ENCODE assay signal across 1 cellular context in the genomic region with DNA sequence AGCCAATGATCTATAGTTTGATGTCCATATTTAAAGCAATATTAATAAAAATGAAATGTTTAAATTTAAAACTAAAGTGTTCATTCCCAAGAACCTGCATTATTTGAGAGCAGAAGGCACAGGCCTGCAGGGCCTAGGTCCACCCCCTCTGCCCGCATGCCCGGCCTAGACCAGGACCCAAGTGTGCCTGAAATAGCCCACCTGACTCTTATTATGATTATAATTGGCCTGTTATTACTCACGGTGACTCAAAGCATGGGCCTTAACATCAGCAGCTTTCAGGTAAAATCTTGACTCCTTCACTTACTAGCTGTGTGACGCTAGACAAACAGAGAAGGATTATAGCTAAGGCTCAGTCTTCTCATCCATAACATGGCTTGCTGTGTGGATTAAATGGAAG.
TF ChIP-seq lines count a peak whose summit lies in the region.

No MANE protein-coding gene starts in this region.

TF ChIP-seq in GM12878, 131 proteins besides CTCF, POLR2A, EP300 and RAD21 (continued from another document):
- TF ChIP-seq, protein P1, sequence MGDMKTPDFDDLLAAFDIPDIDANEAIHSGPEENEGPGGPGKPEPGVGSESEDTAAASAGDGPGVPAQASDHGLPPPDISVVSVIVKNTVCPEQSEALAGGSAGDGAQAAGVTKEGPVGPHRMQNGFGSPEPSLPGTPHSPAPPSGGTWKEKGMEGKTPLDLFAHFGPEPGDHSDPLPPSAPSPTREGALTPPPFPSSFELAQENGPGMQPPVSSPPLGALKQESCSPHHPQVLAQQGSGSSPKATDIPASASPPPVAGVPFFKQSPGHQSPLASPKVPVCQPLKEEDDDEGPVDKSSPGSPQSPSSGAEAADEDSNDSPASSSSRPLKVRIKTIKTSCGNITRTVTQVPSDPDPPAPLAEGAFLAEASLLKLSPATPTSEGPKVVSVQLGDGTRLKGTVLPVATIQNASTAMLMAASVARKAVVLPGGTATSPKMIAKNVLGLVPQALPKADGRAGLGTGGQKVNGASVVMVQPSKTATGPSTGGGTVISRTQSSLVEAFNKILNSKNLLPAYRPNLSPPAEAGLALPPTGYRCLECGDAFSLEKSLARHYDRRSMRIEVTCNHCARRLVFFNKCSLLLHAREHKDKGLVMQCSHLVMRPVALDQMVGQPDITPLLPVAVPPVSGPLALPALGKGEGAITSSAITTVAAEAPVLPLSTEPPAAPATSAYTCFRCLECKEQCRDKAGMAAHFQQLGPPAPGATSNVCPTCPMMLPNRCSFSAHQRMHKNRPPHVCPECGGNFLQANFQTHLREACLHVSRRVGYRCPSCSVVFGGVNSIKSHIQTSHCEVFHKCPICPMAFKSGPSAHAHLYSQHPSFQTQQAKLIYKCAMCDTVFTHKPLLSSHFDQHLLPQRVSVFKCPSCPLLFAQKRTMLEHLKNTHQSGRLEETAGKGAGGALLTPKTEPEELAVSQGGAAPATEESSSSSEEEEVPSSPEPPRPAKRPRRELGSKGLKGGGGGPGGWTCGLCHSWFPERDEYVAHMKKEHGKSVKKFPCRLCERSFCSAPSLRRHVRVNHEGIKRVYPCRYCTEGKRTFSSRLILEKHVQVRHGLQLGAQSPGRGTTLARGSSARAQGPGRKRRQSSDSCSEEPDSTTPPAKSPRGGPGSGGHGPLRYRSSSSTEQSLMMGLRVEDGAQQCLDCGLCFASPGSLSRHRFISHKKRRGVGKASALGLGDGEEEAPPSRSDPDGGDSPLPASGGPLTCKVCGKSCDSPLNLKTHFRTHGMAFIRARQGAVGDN (IDR thresholded peaks at IDR 0.05): no peak
- TF ChIP-seq RBBP5 (conservative IDR thresholded peaks at IDR 0.05) (no peak), EZH2 (IDR thresholded peaks at IDR 0.05; ENCODE audit: borderline replicate concordance, control insufficient read depth, low read depth, low read length) (no peak), SIX5 (IDR thresholded peaks at IDR 0.05; ENCODE audit: low read depth, low read length, severe bottlenecking) (no peak), TCF12 (IDR thresholded peaks at IDR 0.05; ENCODE audit: low read depth, low read length) (peak; percentile 40; the same call in 1 of the 2 replicates), ZBED1 (IDR thresholded peaks at IDR 0.05; ENCODE audit: borderline replicate concordance) (peak; percentile 71; the same call in 1 of the 2 replicates), IRF4 (IDR thresholded peaks at IDR 0.05; ENCODE audit: low read depth, low read length) (peak; percentile 92; the same call in 1 of the 2 replicates), STAT3 (IDR thresholded peaks at IDR 0.05; ENCODE audit: low read depth, low read length) (no peak), KDM1A (IDR thresholded peaks at IDR 0.05; ENCODE audit: borderline replicate concordance) (no peak), CHD2 (IDR thresholded peaks at IDR 0.05; ENCODE audit: borderline replicate concordance, low read depth, low read length) (no peak), MEF2A (IDR thresholded peaks at IDR 0.05; ENCODE audit: insufficient read depth, low read depth, low read length) (peak; percentile 97), HCFC1 (IDR thresholded peaks at IDR 0.05; ENCODE audit: low read length) (no peak), FOXM1 (IDR thresholded peaks at IDR 0.05; ENCODE audit: low read depth, low read length) (peak; percentile 79; the same call in 1 of the 2 replicates), NRF1 (conservative IDR thresholded peaks at IDR 0.05; ENCODE audit: low read depth, low read length) (no peak), CHD4 (IDR thresholded peaks at IDR 0.05) (no peak), ZNF24 (IDR thresholded peaks at IDR 0.05) (no peak), ZNF207 (IDR thresholded peaks at IDR 0.05; ENCODE audit: borderline replicate concordance) (no peak), NFIC (IDR thresholded peaks at IDR 0.05; ENCODE audit: low read depth, low read length) (peak; percentile 94), CREM (IDR thresholded peaks at IDR 0.05; ENCODE audit: low read depth) (peak; percentile 83), YBX1 (IDR thresholded peaks at IDR 0.05) (no peak), NFXL1 (IDR thresholded peaks at IDR 0.05; ENCODE audit: borderline replicate concordance) (no peak), GABPA (IDR thresholded peaks at IDR 0.05; ENCODE audit: low read depth) (peak; percentile 48; the same call in 1 of the 2 replicates), IKZF2 (IDR thresholded peaks at IDR 0.05) (no peak), YY1 (IDR thresholded peaks at IDR 0.05; ENCODE audit: low read depth, low read length) (no peak), PML (IDR thresholded peaks at IDR 0.05; ENCODE audit: low read length) (0 out of 2 replicates have a peak, but pooled peaks have one; percentile 34), SRF (IDR thresholded peaks at IDR 0.05; ENCODE audit: low read depth in 2 of 2, low read length in 2 of 2) (peak in 1 of 2 experiments; percentile 87; a peak in 2 of 4 replicates), BHLHE40 (IDR thresholded peaks at IDR 0.05; ENCODE audit: borderline replicate concordance in 1 of 2, low read depth in 2 of 2, low read length in 1 of 2) (no peak), FOXK2 (IDR thresholded peaks at IDR 0.05) (no peak), IKZF1 (conservative IDR thresholded peaks at IDR 0.05) (no peak), STAT1 (conservative IDR thresholded peaks at IDR 0.05) (no peak), ZSCAN29 (IDR thresholded peaks at IDR 0.05) (no peak), PAX8 (IDR thresholded peaks at IDR 0.05) (no peak), BMI1 (IDR thresholded peaks at IDR 0.05; ENCODE audit: borderline replicate concordance) (no peak), TBL1XR1 (IDR thresholded peaks at IDR 0.05; ENCODE audit: low read depth, low read length) (no peak), MEF2B (IDR thresholded peaks at IDR 0.05; ENCODE audit: partially characterized antibody, poor library complexity, severe bottlenecking) (peak; percentile 48), HDAC2 (IDR thresholded peaks at IDR 0.05) (no peak), CBX5 (IDR thresholded peaks at IDR 0.05; ENCODE audit: low read depth) (no peak), CBX3 (IDR thresholded peaks at IDR 0.05; ENCODE audit: borderline replicate concordance, low read depth) (no peak), WRNIP1 (IDR thresholded peaks at IDR 0.05; ENCODE audit: borderline replicate concordance, low read depth, low read length) (no peak)
- TF ChIP-seq, protein P2, sequence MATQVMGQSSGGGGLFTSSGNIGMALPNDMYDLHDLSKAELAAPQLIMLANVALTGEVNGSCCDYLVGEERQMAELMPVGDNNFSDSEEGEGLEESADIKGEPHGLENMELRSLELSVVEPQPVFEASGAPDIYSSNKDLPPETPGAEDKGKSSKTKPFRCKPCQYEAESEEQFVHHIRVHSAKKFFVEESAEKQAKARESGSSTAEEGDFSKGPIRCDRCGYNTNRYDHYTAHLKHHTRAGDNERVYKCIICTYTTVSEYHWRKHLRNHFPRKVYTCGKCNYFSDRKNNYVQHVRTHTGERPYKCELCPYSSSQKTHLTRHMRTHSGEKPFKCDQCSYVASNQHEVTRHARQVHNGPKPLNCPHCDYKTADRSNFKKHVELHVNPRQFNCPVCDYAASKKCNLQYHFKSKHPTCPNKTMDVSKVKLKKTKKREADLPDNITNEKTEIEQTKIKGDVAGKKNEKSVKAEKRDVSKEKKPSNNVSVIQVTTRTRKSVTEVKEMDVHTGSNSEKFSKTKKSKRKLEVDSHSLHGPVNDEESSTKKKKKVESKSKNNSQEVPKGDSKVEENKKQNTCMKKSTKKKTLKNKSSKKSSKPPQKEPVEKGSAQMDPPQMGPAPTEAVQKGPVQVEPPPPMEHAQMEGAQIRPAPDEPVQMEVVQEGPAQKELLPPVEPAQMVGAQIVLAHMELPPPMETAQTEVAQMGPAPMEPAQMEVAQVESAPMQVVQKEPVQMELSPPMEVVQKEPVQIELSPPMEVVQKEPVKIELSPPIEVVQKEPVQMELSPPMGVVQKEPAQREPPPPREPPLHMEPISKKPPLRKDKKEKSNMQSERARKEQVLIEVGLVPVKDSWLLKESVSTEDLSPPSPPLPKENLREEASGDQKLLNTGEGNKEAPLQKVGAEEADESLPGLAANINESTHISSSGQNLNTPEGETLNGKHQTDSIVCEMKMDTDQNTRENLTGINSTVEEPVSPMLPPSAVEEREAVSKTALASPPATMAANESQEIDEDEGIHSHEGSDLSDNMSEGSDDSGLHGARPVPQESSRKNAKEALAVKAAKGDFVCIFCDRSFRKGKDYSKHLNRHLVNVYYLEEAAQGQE (IDR thresholded peaks at IDR 0.05; ENCODE audit: low read depth, low read length): no peak
- TF ChIP-seq, protein P3, sequence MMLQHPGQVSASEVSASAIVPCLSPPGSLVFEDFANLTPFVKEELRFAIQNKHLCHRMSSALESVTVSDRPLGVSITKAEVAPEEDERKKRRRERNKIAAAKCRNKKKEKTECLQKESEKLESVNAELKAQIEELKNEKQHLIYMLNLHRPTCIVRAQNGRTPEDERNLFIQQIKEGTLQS (IDR thresholded peaks at IDR 0.05; ENCODE audit: borderline replicate concordance, extremely low read depth, low read depth, low read length): no peak
- TF ChIP-seq, protein P4, sequence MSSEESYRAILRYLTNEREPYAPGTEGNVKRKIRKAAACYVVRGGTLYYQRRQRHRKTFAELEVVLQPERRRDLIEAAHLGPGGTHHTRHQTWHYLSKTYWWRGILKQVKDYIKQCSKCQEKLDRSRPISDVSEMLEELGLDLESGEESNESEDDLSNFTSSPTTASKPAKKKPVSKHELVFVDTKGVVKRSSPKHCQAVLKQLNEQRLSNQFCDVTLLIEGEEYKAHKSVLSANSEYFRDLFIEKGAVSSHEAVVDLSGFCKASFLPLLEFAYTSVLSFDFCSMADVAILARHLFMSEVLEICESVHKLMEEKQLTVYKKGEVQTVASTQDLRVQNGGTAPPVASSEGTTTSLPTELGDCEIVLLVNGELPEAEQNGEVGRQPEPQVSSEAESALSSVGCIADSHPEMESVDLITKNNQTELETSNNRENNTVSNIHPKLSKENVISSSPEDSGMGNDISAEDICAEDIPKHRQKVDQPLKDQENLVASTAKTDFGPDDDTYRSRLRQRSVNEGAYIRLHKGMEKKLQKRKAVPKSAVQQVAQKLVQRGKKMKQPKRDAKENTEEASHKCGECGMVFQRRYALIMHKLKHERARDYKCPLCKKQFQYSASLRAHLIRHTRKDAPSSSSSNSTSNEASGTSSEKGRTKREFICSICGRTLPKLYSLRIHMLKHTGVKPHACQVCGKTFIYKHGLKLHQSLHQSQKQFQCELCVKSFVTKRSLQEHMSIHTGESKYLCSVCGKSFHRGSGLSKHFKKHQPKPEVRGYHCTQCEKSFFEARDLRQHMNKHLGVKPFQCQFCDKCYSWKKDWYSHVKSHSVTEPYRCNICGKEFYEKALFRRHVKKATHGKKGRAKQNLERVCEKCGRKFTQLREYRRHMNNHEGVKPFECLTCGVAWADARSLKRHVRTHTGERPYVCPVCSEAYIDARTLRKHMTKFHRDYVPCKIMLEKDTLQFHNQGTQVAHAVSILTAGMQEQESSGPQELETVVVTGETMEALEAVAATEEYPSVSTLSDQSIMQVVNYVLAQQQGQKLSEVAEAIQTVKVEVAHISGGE (CRISPR knock-in tag; IDR thresholded peaks at IDR 0.05): no peak
- TF ChIP-seq, protein P5, sequence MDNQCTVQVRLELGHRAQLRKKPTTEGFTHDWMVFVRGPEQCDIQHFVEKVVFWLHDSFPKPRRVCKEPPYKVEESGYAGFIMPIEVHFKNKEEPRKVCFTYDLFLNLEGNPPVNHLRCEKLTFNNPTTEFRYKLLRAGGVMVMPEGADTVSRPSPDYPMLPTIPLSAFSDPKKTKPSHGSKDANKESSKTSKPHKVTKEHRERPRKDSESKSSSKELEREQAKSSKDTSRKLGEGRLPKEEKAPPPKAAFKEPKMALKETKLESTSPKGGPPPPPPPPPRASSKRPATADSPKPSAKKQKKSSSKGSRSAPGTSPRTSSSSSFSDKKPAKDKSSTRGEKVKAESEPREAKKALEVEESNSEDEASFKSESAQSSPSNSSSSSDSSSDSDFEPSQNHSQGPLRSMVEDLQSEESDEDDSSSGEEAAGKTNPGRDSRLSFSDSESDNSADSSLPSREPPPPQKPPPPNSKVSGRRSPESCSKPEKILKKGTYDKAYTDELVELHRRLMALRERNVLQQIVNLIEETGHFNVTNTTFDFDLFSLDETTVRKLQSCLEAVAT (IDR thresholded peaks at IDR 0.05): no peak
- TF ChIP-seq, protein P6, sequence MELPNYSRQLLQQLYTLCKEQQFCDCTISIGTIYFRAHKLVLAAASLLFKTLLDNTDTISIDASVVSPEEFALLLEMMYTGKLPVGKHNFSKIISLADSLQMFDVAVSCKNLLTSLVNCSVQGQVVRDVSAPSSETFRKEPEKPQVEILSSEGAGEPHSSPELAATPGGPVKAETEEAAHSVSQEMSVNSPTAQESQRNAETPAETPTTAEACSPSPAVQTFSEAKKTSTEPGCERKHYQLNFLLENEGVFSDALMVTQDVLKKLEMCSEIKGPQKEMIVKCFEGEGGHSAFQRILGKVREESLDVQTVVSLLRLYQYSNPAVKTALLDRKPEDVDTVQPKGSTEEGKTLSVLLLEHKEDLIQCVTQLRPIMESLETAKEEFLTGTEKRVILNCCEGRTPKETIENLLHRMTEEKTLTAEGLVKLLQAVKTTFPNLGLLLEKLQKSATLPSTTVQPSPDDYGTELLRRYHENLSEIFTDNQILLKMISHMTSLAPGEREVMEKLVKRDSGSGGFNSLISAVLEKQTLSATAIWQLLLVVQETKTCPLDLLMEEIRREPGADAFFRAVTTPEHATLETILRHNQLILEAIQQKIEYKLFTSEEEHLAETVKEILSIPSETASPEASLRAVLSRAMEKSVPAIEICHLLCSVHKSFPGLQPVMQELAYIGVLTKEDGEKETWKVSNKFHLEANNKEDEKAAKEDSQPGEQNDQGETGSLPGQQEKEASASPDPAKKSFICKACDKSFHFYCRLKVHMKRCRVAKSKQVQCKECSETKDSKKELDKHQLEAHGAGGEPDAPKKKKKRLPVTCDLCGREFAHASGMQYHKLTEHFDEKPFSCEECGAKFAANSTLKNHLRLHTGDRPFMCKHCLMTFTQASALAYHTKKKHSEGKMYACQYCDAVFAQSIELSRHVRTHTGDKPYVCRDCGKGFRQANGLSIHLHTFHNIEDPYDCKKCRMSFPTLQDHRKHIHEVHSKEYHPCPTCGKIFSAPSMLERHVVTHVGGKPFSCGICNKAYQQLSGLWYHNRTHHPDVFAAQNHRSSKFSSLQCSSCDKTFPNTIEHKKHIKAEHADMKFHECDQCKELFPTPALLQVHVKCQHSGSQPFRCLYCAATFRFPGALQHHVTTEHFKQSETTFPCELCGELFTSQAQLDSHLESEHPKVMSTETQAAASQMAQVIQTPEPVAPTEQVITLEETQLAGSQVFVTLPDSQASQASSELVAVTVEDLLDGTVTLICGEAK (IDR thresholded peaks at IDR 0.05; ENCODE audit: borderline replicate concordance): no peak
